Comparison of ENCODE assay signal across 18 cellular contexts in the genomic region with DNA sequence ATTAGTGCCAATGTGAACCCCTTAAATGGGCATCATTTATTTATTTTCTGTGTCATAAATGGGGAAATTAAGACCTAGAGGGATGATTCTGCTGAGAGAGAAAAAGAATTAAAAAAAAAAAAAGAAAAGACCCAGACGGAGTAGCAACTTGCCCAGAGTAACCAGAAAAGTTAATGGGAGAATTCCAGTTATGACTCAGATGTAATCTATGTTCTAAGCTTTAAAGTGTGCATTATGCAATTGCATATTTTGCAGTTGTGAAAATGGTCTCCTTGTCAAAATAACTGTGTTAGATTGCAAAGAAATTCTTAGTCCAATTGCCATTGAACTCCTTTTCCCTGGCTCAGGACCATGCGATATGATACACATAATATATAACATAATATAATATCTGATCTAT. TPM values are rescaled to one million over a fixed set of nuclear protein-coding genes. Genes with fewer than 3 reads are reported as not detected.
DNase-seq lines count a peak whose midpoint lies in the region; ATAC-seq and TF ChIP-seq lines count a peak whose summit lies in the region.
"Had no signal": no experiment of that assay in that cellular context is flagged by ENCODE, and none has a peak within 500 bp of the region (broad histone marks: within the 10 kb centered on the region; RNA-seq: fewer than 3 reads in every experiment).

No MANE protein-coding gene starts in this region.

- H3K27me3 ChIP-seq in breast epithelium (no peaks in the 10 kb centered on the region), adrenal gland (no peaks in the 10 kb centered on the region)
- H3K27me3 ChIP-seq: brain microvascular endothelial cell, hepatocyte had no signal

- H3K9me3 Mint-ChIP-seq in MCF 10A (ENCODE audit: unreplicated experiment) (no peaks in the 10 kb centered on the region), WTC11 (no peaks in the 10 kb centered on the region)
- H3K9me3 Mint-ChIP-seq: activated T-helper 2 cell treated with anti-CD3 and anti-CD28 coated beads, Interferon-gamma antibody, Interleukin-2, Interleukin-4, amounts not matched to agents 10 μg/mL and 5 μg/mL and 100 μg/mL, durations not matched to agents 14 hours and 24 hours and 36 hours; endodermal cell; nephron had no signal

- H3K4me1 Mint-ChIP-seq in MCF 10A (ENCODE audit: insufficient read depth, unreplicated experiment) = peaks cover 25% of the 10 kb centered on the region
- H3K4me1 Mint-ChIP-seq in WTC11 = peaks cover 6% of the 10 kb centered on the region

- ATAC-seq in WTC11 (no peak), GM19463 (IDR thresholded peaks at IDR 0.05; ENCODE audit: unreplicated experiment) (no peak)
- ATAC-seq: activated CD8-positive, alpha-beta T cell treated with anti-CD3 and anti-CD28 coated beads, Interleukin-2, amount 10 ng/mL, durations not matched to agents 7 days and 5 days had no signal

- no peak overlapping the region for H2AFZ ChIP-seq in OCI-LY7 (ENCODE audit: low read length)
- H2AFZ ChIP-seq: hepatocyte had no signal

- no TSS peak for BruUV-seq in MCF 10A (replicated peaks; lab: Mats Ljungman, UMichigan)
- BruUV-seq in OCI-LY7 (replicated peaks; lab: Mats Ljungman, UMichigan) = no TSS peak

- 81 to 94% (median 84%) methylated on average over 2 of the region's 2 CpGs for WGBS in adrenal gland, 4 donors

- H3K36me3 Mint-ChIP-seq in MCF 10A (ENCODE audit: insufficient read depth, unreplicated experiment) = peaks cover 6% of the 10 kb centered on the region
- H3K36me3 Mint-ChIP-seq in WTC11 = no peaks in the 10 kb centered on the region

- H3K4me2 ChIP-seq in OCI-LY7 (ENCODE audit: low read length) = no peak overlapping the region
- H3K4me2 ChIP-seq: hepatocyte had no signal

- H3K4me1 ChIP-seq in breast epithelium (no peaks in the 10 kb centered on the region), OCI-LY7 (ENCODE audit: insufficient read depth, low read length, poor library complexity, severe bottlenecking) (no peaks in the 10 kb centered on the region), adrenal gland (replicated peaks in 1 of 2) (no peaks in the 10 kb centered on the region)

- no peak overlapping the region for H3K4me3 Mint-ChIP-seq in MCF 10A (ENCODE audit: unreplicated experiment)
- H3K4me3 Mint-ChIP-seq in WTC11 = no peak overlapping the region
- H3K4me3 Mint-ChIP-seq: activated CD8-positive, alpha-beta T cell treated with anti-CD3 and anti-CD28 coated beads, Interleukin-2, amount 10 ng/mL, durations not matched to agents 7 days and 5 days; endodermal cell; nephron had no signal

- H3K79me2 ChIP-seq in OCI-LY7 (ENCODE audit: insufficient read depth, low read depth, low read length) = peaks cover 5% of the 10 kb centered on the region; the same call in 1 of the 2 replicates
- H3K79me2 ChIP-seq: hepatocyte had no signal

- H3K27ac ChIP-seq in breast epithelium = no peak overlapping the region
- no peak overlapping the region for H3K27ac ChIP-seq in OCI-LY7 (ENCODE audit: low read depth, low read length, poor library complexity, severe bottlenecking)
- H3K27ac ChIP-seq in adrenal gland = no peak overlapping the region
- H3K27ac ChIP-seq: brain microvascular endothelial cell, hepatocyte, left ventricle myocardium inferior had no signal

- POLR2A ChIA-PET in MCF 10A (lab: Yijun Ruan, JAX) (interaction anchor here (1.5 to 2.4 kb wide), 3 partner anchors 10 to 47 kb away, joined by 4 to 10 read pairs (median 4); a partner anchor contains a TSS), WTC11 (lab: Charles Lee) (no interaction called here), OCI-LY7 (lab: Charles Lee) (interaction anchor here (0.6 kb wide), 1 partner anchor 182 kb away, joined by 3 read pairs; no protein-coding TSS in a partner anchor)

- H3K4me3 ChIP-seq in breast epithelium (no peak overlapping the region), foreskin fibroblast (ENCODE audit: low read depth in 1 of 2, low read length in 2 of 2) (no peak overlapping the region), OCI-LY7 (ENCODE audit: low read depth, low read length, poor library complexity, severe bottlenecking) (no peak overlapping the region), adrenal gland (no peak overlapping the region)
- H3K4me3 ChIP-seq: hepatocyte, left ventricle myocardium inferior had no signal

- DNase-seq in MCF 10A (ENCODE audit: unreplicated experiment) (peak; percentile 74), breast epithelium (ENCODE audit: low spot score in 2 of 2) (no peak), WTC11 (ENCODE audit: low spot score) (no peak), foreskin fibroblast (peak; percentile 64 to 83), SKM-1 (lab: John Stamatoyannopoulos, UW; ENCODE audit: unreplicated experiment) (no peak), OCI-LY7 (ENCODE audit: low spot score) (no peak), adrenal gland (no peak)
- DNase-seq: 8988T; activated CD8-positive, alpha-beta T cell treated with anti-CD3 and anti-CD28 coated beads, Interleukin-2, amount 10 ng/mL, durations not matched to agents 7 days and 5 days; brain microvascular endothelial cell; endodermal cell; left ventricle myocardium inferior; NCI-H1436 treated with DMSO at 0.1 percent for 48 hours; T-helper 9 cell had no signal

- intact Hi-C loops in MCF 10A (cut with micrococcal nuclease) = no loop called here
- intact Hi-C loops in breast epithelium (cut with DNase I; ENCODE audit: low total_unique reads) = no loop called here
- intact Hi-C loops in OCI-LY7 (cut with micrococcal nuclease; ENCODE audit: unreplicated experiment) = no loop called here
- intact Hi-C loops in adrenal gland (cut with DNase I) = no loop called here

- H3K27me3 Mint-ChIP-seq in MCF 10A (ENCODE audit: insufficient read depth, unreplicated experiment) = no peaks in the 10 kb centered on the region
- H3K27me3 Mint-ChIP-seq in WTC11 (ENCODE audit: low read depth) = no peaks in the 10 kb centered on the region; the same call in 1 of the 2 replicates

- CTCF ChIA-PET in MCF 10A (lab: Yijun Ruan, JAX) = interaction anchor here (0.6 to 1.2 kb wide), 3 partner anchors 9 to 236 kb away, joined by 3 to 4 read pairs (median 3); no protein-coding TSS in a partner anchor
- CTCF ChIA-PET in WTC11 (lab: Charles Lee) = no interaction called here
- CTCF ChIA-PET in OCI-LY7 (lab: Charles Lee; ENCODE audit: unreplicated experiment) = no interaction called here

- H3K36me3 ChIP-seq in breast epithelium = no peaks in the 10 kb centered on the region
- no peaks in the 10 kb centered on the region for H3K36me3 ChIP-seq in OCI-LY7 (ENCODE audit: insufficient read depth, low read length)
- no peaks in the 10 kb centered on the region for H3K36me3 ChIP-seq in adrenal gland (replicated peaks in 1 of 2)
- H3K36me3 ChIP-seq: brain microvascular endothelial cell, left ventricle myocardium inferior had no signal

- no peaks in the 10 kb centered on the region for H4K20me1 ChIP-seq in OCI-LY7 (ENCODE audit: insufficient read depth, low read length)

- H3K27ac Mint-ChIP-seq in MCF 10A (ENCODE audit: low read depth, unreplicated experiment) (peak overlapping the region; percentile 78), WTC11 (no peak overlapping the region)
- H3K27ac Mint-ChIP-seq: activated CD8-positive, alpha-beta T cell treated with anti-CD3 and anti-CD28 coated beads, Interleukin-2, amount 10 ng/mL, durations not matched to agents 7 days and 5 days; activated T-helper 2 cell treated with anti-CD3 and anti-CD28 coated beads, Interferon-gamma antibody, Interleukin-2, Interleukin-4, amounts not matched to agents 10 μg/mL and 5 μg/mL and 100 μg/mL, durations not matched to agents 14 hours and 24 hours and 36 hours; endodermal cell; nephron had no signal

- H3K9me3 ChIP-seq in breast epithelium = no peaks in the 10 kb centered on the region
- no peaks in the 10 kb centered on the region for H3K9me3 ChIP-seq in OCI-LY7 (ENCODE audit: low read length)
- no peaks in the 10 kb centered on the region for H3K9me3 ChIP-seq in adrenal gland (replicated peaks in 1 of 3)
- H3K9me3 ChIP-seq: left ventricle myocardium inferior had no signal

- no peaks in the 10 kb centered on the region for H3K9me2 ChIP-seq in OCI-LY7 (ENCODE audit: insufficient read depth, low read length)

- TF ChIP-seq POLR2A in breast epithelium (IDR thresholded peaks at IDR 0.05) = no peak
- no peak for TF ChIP-seq POLR2A in adrenal gland (IDR thresholded peaks at IDR 0.05)

- TF ChIP-seq CTCF in MCF 10A (IDR thresholded peaks at IDR 0.05; ENCODE audit: unreplicated experiment) = no peak
- TF ChIP-seq CTCF in breast epithelium (IDR thresholded peaks at IDR 0.05) = no peak
- no peak for TF ChIP-seq CTCF in WTC11 (IDR thresholded peaks at IDR 0.05)
- no peak for TF ChIP-seq CTCF in foreskin fibroblast (IDR thresholded peaks at IDR 0.05; ENCODE audit: low read depth, low read length)
- TF ChIP-seq CTCF in OCI-LY7 (conservative IDR thresholded peaks at IDR 0.05; ENCODE audit: low read length) = no peak
- TF ChIP-seq CTCF in adrenal gland (IDR thresholded peaks at IDR 0.05) = no peak

TF ChIP-seq in WTC11, 78 proteins besides CTCF, POLR2A, EP300 and RAD21:
- no peak for TF ChIP-seq SMAD4 (CRISPR knock-in tag; IDR thresholded peaks at IDR 0.05)
- peak; percentile 57; the same call in 1 of the 2 replicates for TF ChIP-seq GABPB1 (CRISPR knock-in tag; IDR thresholded peaks at IDR 0.05)
TF ChIP-seq in WTC11: peak in this region for 1.

RNA-seq across cellular contexts. Expression of a gene that starts 38.6 kb away (rescaled TPM):
- total RNA-seq in MCF 10A (2022) = 1.5 and 4.3 TPM in 2 replicates
- total RNA-seq in breast epithelium = 1 to 10 TPM; 4.8 to 8.5 (median 5.7) TPM
- 0.09 to 0.41 TPM (median 0.21 TPM) in 3 replicates for total RNA-seq in WTC11 (2021)
- total RNA-seq in OCI-LY7 (2014; rRNA removed; shearing (Covaris generic)) = not detected in 2 replicates
- total RNA-seq in OCI-LY7 (2022) = not detected in 2 replicates
- 10 to 100 TPM in 2 of 8 donors, 1 to 10 TPM in 6; 6.4 to 16.0 (median 7.4) TPM for total RNA-seq in adrenal gland
- 10 to 100 TPM in 2 of 3 donors, 1 to 10 TPM in 1; 2.4 to 22.1 (median 14.9) TPM for polyA plus RNA-seq in adrenal gland
- total RNA-seq: activated CD8-positive, alpha-beta T cell treated with anti-CD3 and anti-CD28 coated beads, Interleukin-2, amount 10 ng/mL, durations not matched to agents 7 days and 5 days had no signal

Comparison
In these comparisons a context has a peak if more than half of its experiments do, and no peak if none do; other contexts are left out.
1. DNase-seq: peak in MCF 10A (single experiment) and foreskin fibroblast (2 of 2); none in breast epithelium (0 of 2), WTC11 (single experiment), SKM-1 (single experiment), OCI-LY7 (single experiment) and adrenal gland (0 of 7).